15 cellular contexts compared by ENCODE assay signal in genomic region chr19:47309608-47310007, GRCh38. TPM values are rescaled to one million over a fixed set of nuclear protein-coding genes. Genes with fewer than 3 reads are reported as not detected.
A peak's percentile ranks its signal among the peaks of the same experiment; 100 is the strongest.
DNase-seq lines count a peak whose midpoint lies in the region; ATAC-seq, FAIRE-seq and TF ChIP-seq lines count a peak whose summit lies in the region.
"Had no signal": no experiment of that assay in that cellular context is flagged by ENCODE, and none has a peak within 500 bp of the region (broad histone marks: within the 10 kb centered on the region; RNA-seq: fewer than 3 reads in every experiment).

Gene C5AR1 (plus strand): TSS chr19:47309861. CDS start chr19:47309896, 35 bp downstream.

- H3K27ac ChIP-seq in A549, result peak within 1 kb of the TSS; percentile 74 to 85
- peak within 1 kb of the TSS; percentile 35 for H3K27ac ChIP-seq in PC-9
- H3K27ac ChIP-seq in heart left ventricle, result peak within 1 kb of the TSS in 6 of 12 donors; percentile 11 to 92 (median 51)

- TF ChIP-seq CTCF in A549 (IDR thresholded peaks at IDR 0.05) (no peak), PC-9 (conservative IDR thresholded peaks at IDR 0.05) (no peak), heart left ventricle (IDR thresholded peaks at IDR 0.05) (no peak), omental fat pad (IDR thresholded peaks at IDR 0.05) (no peak)

- intact Hi-C loops in PC-9 (cut with micrococcal nuclease; ENCODE audit: unreplicated experiment), result loop anchor here (5.0 kb wide), 1 partner anchor 38 kb away; the partner anchor contains the start of gene DHX34
- intact Hi-C loops in heart left ventricle (cut with DNase I), result loop anchor here in 1 of 10 donors (10.0 kb wide), 1 partner anchor 395 kb away; no protein-coding TSS in a partner anchor
- intact Hi-C loops in posterior cingulate gyrus (cut with DNase I), result no loop called here

- H3K9me2 ChIP-seq in PC-9 (ENCODE audit: insufficient read depth), result no peaks in the 10 kb centered on the region

- 0 out of 5 replicates have a peak, but pooled peaks have one; percentile 9 to 12 for TF ChIP-seq RAD21 in A549 (conservative IDR thresholded peaks at IDR 0.05 in 1 of 2, IDR thresholded peaks at IDR 0.05 in 1 of 2)

- POLR2A ChIA-PET in A549 (lab: Yijun Ruan, JAX) (interaction anchor here (0.7 kb wide), 1 partner anchor 21 kb away, joined by 6 read pairs; no protein-coding TSS in a partner anchor), PC-9 (lab: Charles Lee; ENCODE audit: unreplicated experiment) (interaction anchor here (0.6 kb wide), 1 partner anchor 48 kb away, joined by 7 read pairs; no protein-coding TSS in a partner anchor)

- ATAC-seq in A549 (peak; percentile 35 to 55), heart left ventricle (peak; percentile 48 to 83 (median 68)), omental fat pad (ENCODE audit: low FRiP score) (peak; percentile 25), GM21360 (IDR thresholded peaks at IDR 0.05; ENCODE audit: unreplicated experiment) (no peak)
- ATAC-seq: activated naive CD8-positive, alpha-beta T cell treated with anti-CD3 and anti-CD28 coated beads, Interleukin-2, amount 50 U/mL, for 24 hours; effector memory CD8-positive, alpha-beta T cell had no signal

- H3K9me3 ChIP-seq in A549 (peaks cover 9% of the 10 kb centered on the region; the same call in 2 of the 3 replicates), PC-9 (ENCODE audit: insufficient read depth, low read depth) (no peaks in the 10 kb centered on the region), heart left ventricle (no peaks in the 10 kb centered on the region)
- H3K9me3 ChIP-seq: thyroid gland had no signal

- H3K4me2 ChIP-seq in A549 (peak within 1 kb of the TSS; percentile 43), PC-9 (peak within 1 kb of the TSS; percentile 52)

- no TSS peak for BruUV-seq in PC-9 (replicated peaks; lab: Mats Ljungman, UMichigan)

- no peak for TF ChIP-seq EP300 in A549 (IDR thresholded peaks at IDR 0.05)

- 54% methylated on average over 12 of the region's 12 CpGs for WGBS in A549 (ENCODE audit: missing lambda C conversion rate)
- WGBS in heart left ventricle, 4 donors, result 33 to 45% (median 37%) methylated on average over 12 of the region's 12 CpGs

- DNase-seq in A549 (ENCODE audit: low read depth in 1 of 2, low spot score in 1 of 2) (no peak), PC-9 (no peak), heart left ventricle (peak; percentile 41 to 76 (median 61)), omental fat pad (ENCODE audit: low spot score) (no peak), NCI-H146 treated with DMSO at 0.1 percent for 48 hours (lab: John Stamatoyannopoulos, UW; ENCODE audit: unreplicated experiment) (no peak), posterior cingulate gyrus (no peak), H4 (ENCODE audit: low spot score) (no peak)
- DNase-seq: activated naive CD8-positive, alpha-beta T cell treated with anti-CD3 and anti-CD28 coated beads, Interleukin-2, amount 50 U/mL, for 24 hours; effector memory CD8-positive, alpha-beta T cell; H7; NCI-H1092; nephron progenitor cell; stimulated activated CD4-positive, alpha-beta T cell treated with anti-CD3 and anti-CD28 coated beads, Interleukin-2, amount 100 ng/mL, for 48 hours; thyroid gland had no signal

- CTCF ChIA-PET in A549 (lab: Yijun Ruan, JAX), result interaction anchor here (0.7 to 7.9 kb wide), 11 partner anchors 9 to 397 kb away, joined by 3 to 128 read pairs (median 4); partner anchors contain the start of gene DHX34
- CTCF ChIA-PET in PC-9 (lab: Charles Lee), result interaction anchor here (0.6 to 0.7 kb wide), 2 partner anchors 15 to 124 kb away, joined by 4 to 14 read pairs; no protein-coding TSS in a partner anchor

- H3K4me1 ChIP-seq in A549 (peaks cover 51% of the 10 kb centered on the region), PC-9 (replicated peaks; ENCODE audit: insufficient read depth) (peaks cover 33% of the 10 kb centered on the region), heart left ventricle (peaks cover 0 to 41% (median 0%) of the 10 kb centered on the region in 12 donors)

- no peaks in the 10 kb centered on the region for H3K79me2 ChIP-seq in PC-9 (ENCODE audit: low read depth)

- H3K36me3 ChIP-seq in PC-9 (ENCODE audit: low read depth) (no peaks in the 10 kb centered on the region), heart left ventricle (peaks cover 0 to 6% (median 0%) of the 10 kb centered on the region in 9 donors)
- H3K36me3 ChIP-seq: thyroid gland had no signal

- no peak for FAIRE-seq in A549 (lab: Jason Lieb, UNC)

- H2AFZ ChIP-seq in PC-9, result no peak within 1 kb of the TSS

- TF ChIP-seq POLR2A in A549 (IDR thresholded peaks at IDR 0.05; ENCODE audit: low read length) (no peak), heart left ventricle (IDR thresholded peaks at IDR 0.05) (no peak)

- H3K4me3 ChIP-seq in A549 (no peak within 1 kb of the TSS), PC-9 (no peak within 1 kb of the TSS), heart left ventricle (peak within 1 kb of the TSS in 8 of 12 donors; percentile 24 to 64 (median 33))
- H3K4me3 ChIP-seq: thyroid gland had no signal

- H4K20me1 ChIP-seq in PC-9 (ENCODE audit: insufficient read depth), result no peaks in the 10 kb centered on the region

- H3K27me3 ChIP-seq in PC-9 (ENCODE audit: insufficient read depth, low read depth) (no peaks in the 10 kb centered on the region), heart left ventricle (peaks cover 0 to 4% (median 0%) of the 10 kb centered on the region in 9 donors)
- H3K27me3 ChIP-seq: thyroid gland had no signal

- peaks cover 34% of the 10 kb centered on the region; the same call in 1 of the 2 replicates for H3F3A ChIP-seq in PC-9 (ENCODE audit: insufficient read depth, low read depth)

TF ChIP-seq in A549, 52 proteins besides CTCF, POLR2A, EP300 and RAD21:
- no peak for TF ChIP-seq TFCP2L1 (CRISPR knock-in tag; IDR thresholded peaks at IDR 0.05)
- no peak for TF ChIP-seq ZFP36 (IDR thresholded peaks at IDR 0.05; ENCODE audit: borderline replicate concordance, partially characterized antibody)
- TF ChIP-seq HES2 (IDR thresholded peaks at IDR 0.05), result no peak
- TF ChIP-seq NPAS2 (CRISPR knock-in tag; IDR thresholded peaks at IDR 0.05; ENCODE audit: borderline replicate concordance), result no peak

RNA-seq across cellular contexts. Expression of gene C5AR1, which starts in this region (rescaled TPM):
- 3.4 and 3.5 TPM in 2 replicates for polyA plus RNA-seq in A549 (2011; rRNA removed)
- 1.9 and 2.5 TPM in 2 replicates for polyA plus RNA-seq in A549 (2012; cell fraction: cytosol; rRNA removed)
- 15.1 and 15.4 TPM in 2 replicates for polyA plus RNA-seq in A549 (2012; cell fraction: nucleus; rRNA removed)
- 1.4 to 1.6 TPM (median 1.5 TPM) in 3 replicates for polyA plus RNA-seq in A549 (2017; fragmentation: RNase III; extraction: RNeasy Plus Mini Kit Qiagen cat#74134 plus additional on column Dnase treatment)
- 1.4 and 2.1 TPM in 2 replicates for polyA minus RNA-seq in A549 (2011; rRNA and poly(A)+ RNA removed)
- total RNA-seq in PC-9 (2021), result 8.5 and 10.8 TPM in 2 replicates
- total RNA-seq in heart left ventricle, result 10 to 100 TPM in 3 of 9 donors, 1 to 10 TPM in 6; 3.0 to 37.9 (median 7.5) TPM
- 1 to 10 TPM in 1 of 2 donors, under 1 TPM in 1; 0.80 to 5.6 TPM for polyA plus RNA-seq in heart left ventricle
- 10 to 100 TPM; 26.5 to 94.0 (median 60.7) TPM for total RNA-seq in omental fat pad
- total RNA-seq in H4 (2014; rRNA removed; shearing (Covaris generic)), result 0.04 TPM in 1 of 2 replicates, not detected in the other

Comparison
In these comparisons a context has a peak if more than half of its experiments do, and no peak if none do; other contexts are left out.
1. DNase-seq: peak in heart left ventricle (5 of 5); none in A549 (0 of 2), PC-9 (0 of 2), omental fat pad (single experiment), NCI-H146 treated with DMSO at 0.1 percent for 48 hours (single experiment), posterior cingulate gyrus (0 of 10) and H4 (single experiment).
2. H3K4me3 ChIP-seq: peak in heart left ventricle (8 of 12); none in A549 (single experiment) and PC-9 (single experiment).